17 cellular contexts compared by ENCODE assay signal in genomic region chrX:48940404-48940955, GRCh38. TPM values are rescaled to one million over a fixed set of nuclear protein-coding genes. Genes with fewer than 3 reads are reported as not detected.
DNase-seq lines count a peak whose midpoint lies in the region; ATAC-seq, FAIRE-seq and TF ChIP-seq lines count a peak whose summit lies in the region.
"Had no signal": no experiment of that assay in that cellular context is flagged by ENCODE, and none has a peak within 500 bp of the region (broad histone marks: within the 10 kb centered on the region; RNA-seq: fewer than 3 reads in every experiment).

No MANE protein-coding gene starts in this region.

- H3K4me1 Mint-ChIP-seq in activated naive CD8-positive, alpha-beta T cell (ENCODE audit: low read depth), result peaks cover 80% of the 10 kb centered on the region

- no peak for FAIRE-seq in small intestine (lab: Jason Lieb, UNC)

- no peak for TF ChIP-seq CTCF in OCI-LY1 (IDR thresholded peaks at IDR 0.05; ENCODE audit: low read length)

- H3K9ac ChIP-seq in OCI-LY1 (ENCODE audit: low read length), result peak overlapping the region; percentile 66; the same call in 1 of the 2 replicates

- H3K4me1 ChIP-seq in OCI-LY1 (ENCODE audit: insufficient read depth, low read length, severe bottlenecking) (peaks cover 80% of the 10 kb centered on the region), small intestine (ENCODE audit: control insufficient read depth in 2 of 2, insufficient read depth in 1 of 2, low read depth in 1 of 2, low read length in 1 of 2) (peaks cover 3 to 4% of the 10 kb centered on the region in 2 donors)

- peak overlapping the region; percentile 87 for H3K4me3 Mint-ChIP-seq in activated naive CD8-positive, alpha-beta T cell

- H3K36me3 Mint-ChIP-seq in activated naive CD8-positive, alpha-beta T cell, result peaks cover 7% of the 10 kb centered on the region

- no peaks in the 10 kb centered on the region for H3K9me3 Mint-ChIP-seq in activated naive CD8-positive, alpha-beta T cell (ENCODE audit: low read depth)

- peak overlapping the region; percentile 98 for H3K27ac Mint-ChIP-seq in activated naive CD8-positive, alpha-beta T cell

- peak overlapping the region; percentile 70; the same call in 1 of the 2 replicates for H3K4me2 ChIP-seq in OCI-LY1 (ENCODE audit: low read length)

- H3F3A ChIP-seq in OCI-LY1 (ENCODE audit: insufficient read depth, low read length), result no peaks in the 10 kb centered on the region

- H3K9me2 ChIP-seq in OCI-LY1 (ENCODE audit: low read depth, low read length), result no peaks in the 10 kb centered on the region

- ATAC-seq in GM19467 (IDR thresholded peaks at IDR 0.05; ENCODE audit: unreplicated experiment), result no peak
- no peak for ATAC-seq in HG02973 (IDR thresholded peaks at IDR 0.05; ENCODE audit: unreplicated experiment)

- no peak overlapping the region for H3K4me3 ChIP-seq in OCI-LY1 (ENCODE audit: low read depth, low read length, poor library complexity, severe bottlenecking)
- no peak overlapping the region for H3K4me3 ChIP-seq in small intestine (ENCODE audit: low read depth in 1 of 2, low read length in 2 of 2)
- H3K4me3 ChIP-seq: esophagus squamous epithelium, SJSA1 had no signal

- no peaks in the 10 kb centered on the region for H3K79me2 ChIP-seq in OCI-LY1 (ENCODE audit: insufficient read depth, low read length)

- H3K27me3 Mint-ChIP-seq in activated naive CD8-positive, alpha-beta T cell, result no peaks in the 10 kb centered on the region

- H3K36me3 ChIP-seq in OCI-LY1 (ENCODE audit: insufficient read depth, low read length) (peaks cover 10% of the 10 kb centered on the region; the same call in 1 of the 2 replicates), small intestine (ENCODE audit: control insufficient read depth in 2 of 2, insufficient read depth in 2 of 2, low read length in 2 of 2) (peaks cover 0 to 3% of the 10 kb centered on the region in 2 donors)

- H3K27ac ChIP-seq in OCI-LY1 (ENCODE audit: low read depth, low read length, poor library complexity, severe bottlenecking) (peak overlapping the region; percentile 99), small intestine (ENCODE audit: low read depth in 1 of 2, low read length in 1 of 2) (peak overlapping the region; percentile 38 to 93)
- H3K27ac ChIP-seq: SJSA1 had no signal

- no peak overlapping the region for H2AFZ ChIP-seq in OCI-LY1 (ENCODE audit: low read length)

- WGBS in small intestine, 3 donors, result 76 to 84% (median 81%) methylated on average over 2 of the region's 2 CpGs

- peak; percentile 32 for DNase-seq in NK-92 treated with Interleukin-12 subunit alpha and Interleukin-12 subunit beta, amount 100 ng/mL, for 24 hours (lab: John Stamatoyannopoulos, UW)
- DNase-seq in NK-92 (lab: John Stamatoyannopoulos, UW; ENCODE audit: unreplicated experiment) (no peak), small intestine (no peak), HT-29 (ENCODE audit: low spot score) (no peak)
- DNase-seq: 8988T; activated CD4-positive, CD25-positive, alpha-beta regulatory T cell; cerebellar nuclear complex; esophagus squamous epithelium; hippocampal formation; NCI-H2029; NCI-H69; substantia nigra had no signal

- H3K27me3 ChIP-seq in OCI-LY1 (ENCODE audit: insufficient read depth, low read length), result no peaks in the 10 kb centered on the region
- no peaks in the 10 kb centered on the region for H3K27me3 ChIP-seq in small intestine (ENCODE audit: control insufficient read depth in 2 of 2, insufficient read depth in 2 of 2, low read length in 2 of 2)
- H3K27me3 ChIP-seq: esophagus squamous epithelium, SJSA1 had no signal

- H3K9me3 ChIP-seq in OCI-LY1 (ENCODE audit: low read length) (no peaks in the 10 kb centered on the region), small intestine (ENCODE audit: control insufficient read depth, low read depth) (no peaks in the 10 kb centered on the region)
- H3K9me3 ChIP-seq: esophagus squamous epithelium, SJSA1 had no signal

- H4K20me1 ChIP-seq in OCI-LY1 (ENCODE audit: insufficient read depth, low read length), result no peaks in the 10 kb centered on the region

RNA-seq across cellular contexts. Expression of gene OTUD5, which starts 16.9 kb away (rescaled TPM):
- 10 to 100 TPM; 28.3 to 57.5 (median 37.0) TPM for polyA plus RNA-seq in small intestine
- 42.8 and 48.6 TPM in 2 replicates for total RNA-seq in HT-29 (2014; rRNA removed; shearing (Covaris generic))

RNA-seq across cellular contexts. Expression of gene PIM2, which starts 21.7 kb away (rescaled TPM):
- polyA plus RNA-seq in small intestine, result 10 to 100 TPM in 2 of 3 donors, 1 to 10 TPM in 1; 2.9 to 35.1 (median 10.1) TPM
- 13.4 and 14.9 TPM in 2 replicates for total RNA-seq in HT-29 (2014; rRNA removed; shearing (Covaris generic))

RNA-seq across cellular contexts. Expression of gene SLC35A2, which starts 29.0 kb away (rescaled TPM):
- polyA plus RNA-seq in small intestine, result 10 to 100 TPM in 1 of 3 donors, 1 to 10 TPM in 2; 8.1 to 31.5 (median 9.7) TPM
- total RNA-seq in HT-29 (2014; rRNA removed; shearing (Covaris generic)), result 66.8 and 75.0 TPM in 2 replicates

RNA-seq across cellular contexts. Expression of gene KCND1, which starts 31.2 kb away (rescaled TPM):
- 1 to 10 TPM in 1 of 3 donors, under 1 TPM in 2; 0.27 to 1.1 (median 0.45) TPM for polyA plus RNA-seq in small intestine
- total RNA-seq in HT-29 (2014; rRNA removed; shearing (Covaris generic)), result 0.18 TPM in 1 of 2 replicates, not detected in the other

RNA-seq across cellular contexts. Expression of gene PQBP1, which starts 42.8 kb away (rescaled TPM):
- polyA plus RNA-seq in small intestine, result 100 to 1,000 TPM in 2 of 3 donors, 10 to 100 TPM in 1; 77.8 to 186 (median 125) TPM
- 86.3 and 97.5 TPM in 2 replicates for total RNA-seq in HT-29 (2014; rRNA removed; shearing (Covaris generic))
